ENCODE assay signal across 25 cellular contexts in genomic region chr7:99047526-99048077, GRCh38.
"Had no signal": no experiment of that assay in that cellular context is flagged by ENCODE, and none has a peak within 500 bp of the region (broad histone marks: within the 10 kb centered on the region; RNA-seq: fewer than 3 reads in every experiment).

No MANE protein-coding gene starts in this region.

- H3K4me1 Mint-ChIP-seq: activated B cell treated with CpG ODN at 0.5 μM for 24 hours; activated CD8-positive, alpha-beta memory T cell treated with anti-CD3 and anti-CD28 coated beads, Interleukin-2, amount 10 ng/mL, durations not matched to agents 7 days and 5 days; brain; immature natural killer cell had no signal

- H3K4me2 ChIP-seq: hepatocyte had no signal

- H3K79me2 ChIP-seq: hepatocyte had no signal

- H2AFZ ChIP-seq: hepatocyte had no signal

- H3K27ac Mint-ChIP-seq: activated B cell treated with CpG ODN at 0.5 μM for 24 hours; activated CD4-positive, alpha-beta memory T cell treated with anti-CD3 and anti-CD28 coated beads for 36 hours; activated CD8-positive, alpha-beta memory T cell treated with anti-CD3 and anti-CD28 coated beads, Interleukin-2, amount 10 ng/mL, durations not matched to agents 7 days and 5 days; dendritic cell treated with granulocyte-macrophage colony-stimulating factor and Interleukin-4, amounts not matched to agents 40 ng/mL and 50 ng/mL, for 4 days; natural killer cell; T-helper 1 cell treated with Interleukin-12 subunit alpha and Interleukin-12 subunit beta and Interleukin-4 antibody, amounts not matched to agents 30 μg/mL and 1 μg/mL, for 36 hours had no signal

- H3K4me3 ChIP-seq: hepatocyte, lung, psoas muscle, right atrium auricular region, transverse colon had no signal

- H3K27ac ChIP-seq: foreskin keratinocyte, hepatocyte, psoas muscle, right atrium auricular region, transverse colon had no signal

- H3K9me3 Mint-ChIP-seq: activated B cell treated with CpG ODN at 0.5 μM for 24 hours; activated CD4-positive, alpha-beta memory T cell treated with anti-CD3 and anti-CD28 coated beads for 36 hours; brain; dendritic cell treated with granulocyte-macrophage colony-stimulating factor and Interleukin-4, amounts not matched to agents 40 ng/mL and 50 ng/mL, for 4 days; immature natural killer cell; natural killer cell; stimulated activated naive CD8-positive, alpha-beta T cell treated with anti-CD3 and anti-CD28 coated beads, Interleukin-15, Interleukin-2, amounts not matched to agents 100 ng/mL and 50 ng/mL, for 24 hours; T-helper 1 cell treated with Interleukin-12 subunit alpha and Interleukin-12 subunit beta and Interleukin-4 antibody, amounts not matched to agents 30 μg/mL and 1 μg/mL, for 36 hours had no signal

- H3K27me3 Mint-ChIP-seq: activated B cell treated with CpG ODN at 0.5 μM for 24 hours; activated CD4-positive, alpha-beta memory T cell treated with anti-CD3 and anti-CD28 coated beads for 36 hours; activated CD8-positive, alpha-beta memory T cell treated with anti-CD3 and anti-CD28 coated beads, Interleukin-2, amount 10 ng/mL, durations not matched to agents 7 days and 5 days; brain; dendritic cell treated with granulocyte-macrophage colony-stimulating factor and Interleukin-4, amounts not matched to agents 40 ng/mL and 50 ng/mL, for 4 days; stimulated activated naive CD8-positive, alpha-beta T cell treated with anti-CD3 and anti-CD28 coated beads, Interleukin-15, Interleukin-2, amounts not matched to agents 100 ng/mL and 50 ng/mL, for 24 hours had no signal

- DNase-seq: activated B cell treated with CpG ODN at 0.5 μM for 24 hours; activated CD4-positive, alpha-beta memory T cell treated with anti-CD3 and anti-CD28 coated beads for 36 hours; activated CD4-positive, alpha-beta T cell treated with anti-CD3 and anti-CD28 coated beads for 4 hours; activated CD8-positive, alpha-beta memory T cell treated with anti-CD3 and anti-CD28 coated beads, Interleukin-2, amount 10 ng/mL, durations not matched to agents 7 days and 5 days; activated naive CD4-positive, alpha-beta T cell treated with Interleukin-2 at 50 U/mL for 16 hours; activated T-cell treated with anti-CD3 and anti-CD28 coated beads for 4 hours; anterior cingulate cortex; effector CD4-positive, alpha-beta T cell; foreskin keratinocyte; immature natural killer cell; midbrain; natural killer cell; psoas muscle; stimulated activated CD4-positive, alpha-beta T cell treated with anti-CD3 and anti-CD28 coated beads, Interleukin-4, amount 100 ng/mL, for 24 hours; substantia nigra; T1000; transverse colon had no signal

- H3K4me1 ChIP-seq: psoas muscle, right atrium auricular region had no signal

- H3K9me3 ChIP-seq: psoas muscle, right atrium auricular region, transverse colon had no signal

- ATAC-seq: activated CD8-positive, alpha-beta memory T cell treated with anti-CD3 and anti-CD28 coated beads, Interleukin-2, amount 10 ng/mL, durations not matched to agents 7 days and 5 days; foreskin keratinocyte; left lobe of liver; natural killer cell; psoas muscle had no signal

- H3K27me3 ChIP-seq: foreskin keratinocyte, hepatocyte, right atrium auricular region, transverse colon had no signal

- H3K4me3 Mint-ChIP-seq: activated B cell treated with CpG ODN at 0.5 μM for 24 hours; activated CD4-positive, alpha-beta memory T cell treated with anti-CD3 and anti-CD28 coated beads for 36 hours; activated CD8-positive, alpha-beta memory T cell treated with anti-CD3 and anti-CD28 coated beads, Interleukin-2, amount 10 ng/mL, durations not matched to agents 7 days and 5 days; brain; dendritic cell treated with granulocyte-macrophage colony-stimulating factor and Interleukin-4, amounts not matched to agents 40 ng/mL and 50 ng/mL, for 4 days; immature natural killer cell; natural killer cell; stimulated activated naive CD8-positive, alpha-beta T cell treated with anti-CD3 and anti-CD28 coated beads, Interleukin-15, Interleukin-2, amounts not matched to agents 100 ng/mL and 50 ng/mL, for 24 hours; T-helper 1 cell treated with Interleukin-12 subunit alpha and Interleukin-12 subunit beta and Interleukin-4 antibody, amounts not matched to agents 30 μg/mL and 1 μg/mL, for 36 hours had no signal
